19 cellular contexts compared by ENCODE assay signal in the genomic region with DNA sequence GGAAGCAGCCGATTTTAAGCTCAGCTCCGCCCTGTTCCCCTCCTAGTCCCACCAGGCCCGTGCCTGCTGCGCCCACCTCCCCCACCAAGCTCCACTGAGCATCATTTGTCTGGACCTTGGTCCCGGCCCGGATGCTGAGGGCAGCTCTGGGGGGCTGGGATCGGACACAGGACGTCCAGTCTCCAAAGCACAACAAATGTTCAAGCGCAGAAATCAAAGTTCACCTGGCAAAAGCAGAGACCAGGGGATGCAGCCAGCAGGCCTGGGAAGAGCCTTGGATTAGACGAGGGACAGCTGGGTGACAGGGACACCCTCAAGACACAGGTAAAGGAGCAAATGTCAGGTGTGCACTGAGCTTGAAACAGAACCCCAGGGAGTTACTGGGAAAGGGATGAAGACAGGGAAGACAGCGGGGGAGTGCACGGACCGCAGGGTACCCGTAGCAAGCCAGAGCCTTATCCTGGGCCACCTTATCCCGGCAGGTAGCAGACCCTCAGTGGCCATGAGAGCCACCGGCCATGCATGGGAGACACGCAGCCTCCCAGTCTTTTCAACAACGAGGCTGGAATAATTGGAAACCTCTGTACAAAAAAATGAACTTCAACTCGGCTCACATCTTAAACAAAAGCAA. TPM values are rescaled to one million over a fixed set of nuclear protein-coding genes. Genes with fewer than 3 reads are reported as not detected.
A peak's percentile ranks its signal among the peaks of the same experiment; 100 is the strongest.
DNase-seq lines count a peak whose midpoint lies in the region; ATAC-seq, FAIRE-seq and TF ChIP-seq lines count a peak whose summit lies in the region.
"Had no signal": no experiment of that assay in that cellular context is flagged by ENCODE, and none has a peak within 500 bp of the region (broad histone marks: within the 10 kb centered on the region; RNA-seq: fewer than 3 reads in every experiment).

No MANE protein-coding gene starts in this region.

- no peak overlapping the region for H3K4ac ChIP-seq in H1 (replicated peaks; ENCODE audit: insufficient read length, low read depth, low read length)

- 0 out of 2 replicates have a peak overlapping the region, but pooled peaks have one; percentile 46 for H2BK15ac ChIP-seq in H1 (ENCODE audit: low read length)

- no peak for TF ChIP-seq CTCF in right atrium auricular region (IDR thresholded peaks at IDR 0.05)
- TF ChIP-seq CTCF in H1 (IDR thresholded peaks at IDR 0.05; ENCODE audit: control extremely low read depth in 1 of 3, insufficient read depth in 1 of 3, low read depth in 1 of 3, low read length in 3 of 3): no peak
- TF ChIP-seq CTCF in right lobe of liver (IDR thresholded peaks at IDR 0.05): no peak

- TF ChIP-seq POLR2A in H1 (IDR thresholded peaks at IDR 0.05; ENCODE audit: control extremely low read depth in 1 of 2, low read depth in 2 of 2, low read length in 2 of 2) (no peak), right lobe of liver (IDR thresholded peaks at IDR 0.05) (no peak)

- H3K4me1 ChIP-seq in right atrium auricular region (peaks cover 0 to 10% of the 10 kb centered on the region in 2 donors), H1 (replicated peaks in 1 of 4; ENCODE audit: control insufficient read depth in 3 of 4, insufficient read depth in 4 of 4, low read length in 3 of 4) (peaks cover 0 to 2% (median 0%) of the 10 kb centered on the region in 4 experiments; a peak in 2 of 7 replicates), right lobe of liver (peaks cover 0 to 8% (median 0%) of the 10 kb centered on the region in 4 donors), aorta (ENCODE audit: control insufficient read depth in 1 of 2, insufficient read depth in 2 of 2, low read length in 2 of 2) (no peaks in the 10 kb centered on the region)

- TF ChIP-seq RAD21 in H1 (IDR thresholded peaks at IDR 0.05 in 1 of 2, conservative IDR thresholded peaks at IDR 0.05 in 1 of 2; ENCODE audit: low read depth in 2 of 2, low read length in 2 of 2): no peak

- H2BK12ac ChIP-seq in H1 (ENCODE audit: low read depth, low read length): no peak overlapping the region

- POLR2A ChIA-PET in H1 (lab: Charles Lee; ENCODE audit: partially characterized antibody): interaction anchor here (0.5 to 1.6 kb wide), 3 partner anchors 11 to 108 kb away, joined by 3 to 4 read pairs (median 3); no protein-coding TSS in a partner anchor

- H3K23me2 ChIP-seq in H1 (ENCODE audit: low read depth, low read length): peaks cover 6% of the 10 kb centered on the region; the same call in 1 of the 2 replicates

- H3K36me3 ChIP-seq in right atrium auricular region: no peaks in the 10 kb centered on the region
- H3K36me3 ChIP-seq in H1 (ENCODE audit: control insufficient read depth in 2 of 4, insufficient read depth in 4 of 4, low read length in 3 of 4): no peaks in the 10 kb centered on the region
- H3K36me3 ChIP-seq in right lobe of liver: no peaks in the 10 kb centered on the region
- no peaks in the 10 kb centered on the region for H3K36me3 ChIP-seq in aorta (ENCODE audit: control insufficient read depth in 1 of 2, insufficient read depth in 2 of 2, low read length in 1 of 2)

- 90% methylated on average over 17 of the region's 19 CpGs; no CpG with 5 or more reads in 1 of the 2 experiments for WGBS in H1 (ENCODE audit: extremely low coverage in 1 of 2, insufficient coverage in 1 of 2, insufficient read length in 1 of 2, insufficient replicate concordance in 2 of 2, low coverage in 1 of 2, low lambda C conversion rate in 2 of 2, missing lambda C conversion rate in 1 of 2), 2 experiments
- WGBS in right lobe of liver (ENCODE audit: insufficient coverage, low coverage, low lambda C conversion rate, missing lambda C conversion rate): 56% methylated on average over 13 of the region's 19 CpGs
- WGBS in aorta, 2 donors: 59 to 60% methylated on average over 19 of the region's 19 CpGs

- no peak for ATAC-seq in Right ventricle myocardium superior (ENCODE audit: poor library complexity)
- ATAC-seq in right lobe of liver: peak; percentile 43 to 79 (median 69)
- ATAC-seq in aorta (ENCODE audit: low FRiP score): no peak
- ATAC-seq in GM19328 (IDR thresholded peaks at IDR 0.05; ENCODE audit: unreplicated experiment): no peak
- ATAC-seq: HCT116 had no signal

- H4K91ac ChIP-seq in H1 (replicated peaks; ENCODE audit: insufficient read length, low read length): no peak overlapping the region

- TF ChIP-seq EP300 in H1 (IDR thresholded peaks at IDR 0.05; ENCODE audit: borderline replicate concordance in 1 of 2, low read depth in 2 of 2, low read length in 2 of 2): no peak

- peak; percentile 13 for DNase-seq in Right ventricle myocardium superior
- no peak for DNase-seq in right atrium auricular region (ENCODE audit: low spot score)
- no peak for DNase-seq in H1 (ENCODE audit: low read depth in 1 of 2, low spot score in 2 of 2)
- DNase-seq in right lobe of liver: peak in 2 of 3 donors; percentile 60 to 84
- DNase-seq in aorta: peak; percentile 21 to 49
- DNase-seq in NOMO-1 treated with DMSO at 0.1 percent for 48 hours (lab: John Stamatoyannopoulos, UW; ENCODE audit: unreplicated experiment): no peak
- DNase-seq: 8988T; AML-193; C1 segment of cervical spinal cord; Calu3; CD4-positive, alpha-beta T cell; DMS79 treated with DMSO at 0.1 percent for 48 hours; EL had no signal

- H2AFZ ChIP-seq in H1 (ENCODE audit: low read length): no peak overlapping the region

- H4K8ac ChIP-seq in H1 (ENCODE audit: extremely low read depth, insufficient read depth, low read length): no peak overlapping the region

- intact Hi-C loops in Right ventricle myocardium superior (cut with DNase I): loop anchor here (5.0 kb wide), 1 partner anchor 101 kb away; no protein-coding TSS in a partner anchor
- intact Hi-C loops in right lobe of liver (cut with DNase I): no loop called here
- intact Hi-C loops in aorta (cut with DNase I): loop anchor here in 1 of 2 donors (5.0 kb wide), 1 partner anchor 231 kb away; no protein-coding TSS in a partner anchor

- H3K23ac ChIP-seq in H1 (ENCODE audit: insufficient read length): no peak overlapping the region

- no peaks in the 10 kb centered on the region for H3K9me3 ChIP-seq in right atrium auricular region
- peaks cover 0 to 4% of the 10 kb centered on the region in 2 experiments; a peak in 1 of 4 replicates for H3K9me3 ChIP-seq in H1 (ENCODE audit: insufficient read depth in 2 of 2, low read depth in 1 of 2, low read length in 1 of 2)
- no peaks in the 10 kb centered on the region for H3K9me3 ChIP-seq in right lobe of liver
- no peaks in the 10 kb centered on the region for H3K9me3 ChIP-seq in aorta (ENCODE audit: control insufficient read depth, low read length)

- no peak overlapping the region for H3K18ac ChIP-seq in H1 (ENCODE audit: extremely low read depth, low read length)

- no peak for FAIRE-seq in H1 (lab: Jason Lieb, UNC)
- FAIRE-seq: G401.6, GM12891, H54 had no signal

- H4K5ac ChIP-seq in H1 (ENCODE audit: insufficient read length, low read depth, low read length): no peak overlapping the region

- no peak overlapping the region for H2BK120ac ChIP-seq in H1 (replicated peaks; ENCODE audit: low read depth, low read length)

- CTCF ChIA-PET in H1 (lab: Charles Lee; ENCODE audit: partially characterized antibody): interaction anchor here (1.3 to 9.3 kb wide), 7 partner anchors 9 to 102 kb away, joined by 3 to 145 read pairs (median 4); no protein-coding TSS in a partner anchor

- H3K14ac ChIP-seq in H1 (ENCODE audit: insufficient read length): no peak overlapping the region

- H3K27me3 ChIP-seq in right atrium auricular region (no peaks in the 10 kb centered on the region), H1 (replicated peaks in 1 of 4; ENCODE audit: control insufficient read depth in 3 of 4, extremely low read depth in 1 of 4, insufficient read depth in 3 of 4, low read length in 3 of 4) (no peaks in the 10 kb centered on the region), right lobe of liver (no peaks in the 10 kb centered on the region), aorta (ENCODE audit: control insufficient read depth in 1 of 2, insufficient read depth in 2 of 2, low read length in 1 of 2) (no peaks in the 10 kb centered on the region)

- no peak overlapping the region; the same call in 1 of the 2 replicates for H2BK5ac ChIP-seq in H1 (ENCODE audit: low read depth, low read length)

- no peaks in the 10 kb centered on the region for H3K79me2 ChIP-seq in H1 (ENCODE audit: control insufficient read depth in 1 of 2, insufficient read depth in 2 of 2, low read length in 2 of 2)

- no peak overlapping the region for H2AK5ac ChIP-seq in H1 (ENCODE audit: low read depth, low read length)

- no peaks in the 10 kb centered on the region for H3K79me1 ChIP-seq in H1 (ENCODE audit: low read depth, low read length)

- no peak overlapping the region for H3K56ac ChIP-seq in H1 (replicated peaks; ENCODE audit: insufficient read length, low read depth, low read length)

- no peak overlapping the region for H3K4me3 ChIP-seq in right atrium auricular region
- H3K4me3 ChIP-seq in H1 (ENCODE audit: extremely low read depth in 1 of 4, insufficient read depth in 2 of 4, low read depth in 3 of 4, low read length in 4 of 4): no peak overlapping the region
- H3K4me3 ChIP-seq in right lobe of liver: no peak overlapping the region
- H3K4me3 ChIP-seq in aorta (ENCODE audit: low read length in 2 of 2): no peak overlapping the region

- H4K20me1 ChIP-seq in H1 (replicated peaks in 1 of 2; ENCODE audit: control insufficient read depth in 1 of 2, insufficient read depth in 2 of 2, low read length in 2 of 2): peaks cover 0 to 2% of the 10 kb centered on the region in 2 experiments

- no peak overlapping the region for H3K27ac ChIP-seq in right atrium auricular region
- H3K27ac ChIP-seq in H1 (ENCODE audit: low read depth, low read length): no peak overlapping the region
- peak overlapping the region in 1 of 3 donors; percentile 13 for H3K27ac ChIP-seq in right lobe of liver
- H3K27ac ChIP-seq in aorta (ENCODE audit: low read depth in 1 of 2, low read length in 2 of 2): no peak overlapping the region
- H3K27ac ChIP-seq: HL-60 had no signal

- no peak overlapping the region; a peak in 1 of 7 replicates for H3K9ac ChIP-seq in H1 (replicated peaks in 1 of 4; ENCODE audit: extremely low read depth in 1 of 4, low read depth in 3 of 4, low read length in 3 of 4)

- H2BK20ac ChIP-seq in H1 (ENCODE audit: low read length): no peak overlapping the region

- H3K4me2 ChIP-seq in H1 (ENCODE audit: insufficient read depth in 1 of 2, low read depth in 2 of 2, low read length in 2 of 2): no peak overlapping the region

RNA-seq across cellular contexts. Expression of a gene that starts 22.2 kb away (rescaled TPM):
- total RNA-seq in Right ventricle myocardium superior: 2.1 TPM
- total RNA-seq in right atrium auricular region: 1 to 10 TPM in 1 of 2 donors, under 1 TPM in 1; 0.51 to 1.8 TPM
- 14.6 and 15.0 TPM in 2 replicates for total RNA-seq in H1 (2021; fragmentation: NEBNext Ultra II Directional; extraction: Animal tissue kit (Norgen Biotek cat#: 25700))
- 30.2 and 46.3 TPM in 2 replicates for polyA plus RNA-seq in H1 (2011; rRNA removed)
- polyA plus RNA-seq in H1 (2011; cell fraction: cytosol; rRNA removed): 20.9 TPM
- polyA plus RNA-seq in H1 (2011; cell fraction: nucleus; rRNA removed): 36.1 TPM
- 8.4 to 15.3 TPM (median 14.6 TPM) in 4 replicates for polyA plus RNA-seq in H1 (2012, experiment 1 of 2)
- polyA plus RNA-seq in H1 (2012, experiment 2 of 2): 15.3 TPM
- 21.5 TPM for polyA plus RNA-seq in H1 (2013, experiment 1 of 2)
- polyA plus RNA-seq in H1 (2013, experiment 2 of 2): 22.3 TPM
- 5.1 and 6.6 TPM in 2 replicates for polyA minus RNA-seq in H1 (2011; rRNA and poly(A)+ RNA removed)
- 6.2 TPM for polyA minus RNA-seq in H1 (2011; cell fraction: cytosol; rRNA and poly(A)+ RNA removed)
- 11.6 TPM for polyA minus RNA-seq in H1 (2011; cell fraction: nucleus; rRNA and poly(A)+ RNA removed)
- total RNA-seq in right lobe of liver: 10 to 100 TPM in 1 of 6 experiments, 1 to 10 TPM in 5; 2.3 to 13.2 (median 6.0) TPM
- not detected for total RNA-seq in aorta
- under 1 TPM in 1 of 2 donors, not detected in 1; 0.13 TPM for polyA plus RNA-seq in aorta

RNA-seq across cellular contexts. Expression of a gene that starts 26.3 kb away (rescaled TPM):
- total RNA-seq in Right ventricle myocardium superior (not detected), right atrium auricular region (not detected), right lobe of liver (1 to 10 TPM in 1 of 6 experiments, under 1 TPM in 3, not detected in 2; 0.44 to 1.4 (median 0.58) TPM), aorta (1 to 10 TPM in 1 of 2 donors, not detected in 1; 1.1 TPM)
- total RNA-seq in H1 (2021; fragmentation: NEBNext Ultra II Directional; extraction: Animal tissue kit (Norgen Biotek cat#: 25700)): 0.92 and 1.3 TPM in 2 replicates
- polyA plus RNA-seq in H1 (2011; rRNA removed) (0.54 and 0.96 TPM in 2 replicates), aorta (1 to 10 TPM in 1 of 2 donors, not detected in 1; 4.5 TPM)
- 1.4 TPM for polyA plus RNA-seq in H1 (2011; cell fraction: cytosol; rRNA removed)
- 4.8 TPM for polyA plus RNA-seq in H1 (2011; cell fraction: nucleus; rRNA removed)
- 1.3 to 1.9 TPM (median 1.7 TPM) in 4 replicates for polyA plus RNA-seq in H1 (2012, experiment 1 of 2)
- polyA plus RNA-seq in H1 (2012, experiment 2 of 2): 0.84 TPM
- 0.65 TPM for polyA plus RNA-seq in H1 (2013, experiment 1 of 2)
- polyA plus RNA-seq in H1 (2013, experiment 2 of 2): 0.63 TPM
- 0.09 and 0.15 TPM in 2 replicates for polyA minus RNA-seq in H1 (2011; rRNA and poly(A)+ RNA removed)
- not detected for polyA minus RNA-seq in H1 (2011; cell fraction: cytosol; rRNA and poly(A)+ RNA removed)
- 1.5 TPM for polyA minus RNA-seq in H1 (2011; cell fraction: nucleus; rRNA and poly(A)+ RNA removed)

RNA-seq across cellular contexts. Expression of a gene that starts 50.4 kb away (rescaled TPM):
- total RNA-seq in Right ventricle myocardium superior: 154 TPM
- total RNA-seq in right atrium auricular region: 10 to 100 TPM; 69.9 to 91.6 TPM
- total RNA-seq in H1 (2021; fragmentation: NEBNext Ultra II Directional; extraction: Animal tissue kit (Norgen Biotek cat#: 25700)): 382 and 394 TPM in 2 replicates
- 343 and 372 TPM in 2 replicates for polyA plus RNA-seq in H1 (2011; rRNA removed)
- 391 TPM for polyA plus RNA-seq in H1 (2011; cell fraction: cytosol; rRNA removed)
- 286 TPM for polyA plus RNA-seq in H1 (2011; cell fraction: nucleus; rRNA removed)
- 256 to 341 TPM (median 318 TPM) in 4 replicates for polyA plus RNA-seq in H1 (2012, experiment 1 of 2)
- 110 TPM for polyA plus RNA-seq in H1 (2012, experiment 2 of 2)
- polyA plus RNA-seq in H1 (2013, experiment 1 of 2): 180 TPM
- polyA plus RNA-seq in H1 (2013, experiment 2 of 2): 186 TPM
- polyA minus RNA-seq in H1 (2011; rRNA and poly(A)+ RNA removed): 482 and 536 TPM in 2 replicates
- polyA minus RNA-seq in H1 (2011; cell fraction: cytosol; rRNA and poly(A)+ RNA removed): 250 TPM
- polyA minus RNA-seq in H1 (2011; cell fraction: nucleus; rRNA and poly(A)+ RNA removed): 104 TPM
- 100 to 1,000 TPM in 4 of 6 experiments, 10 to 100 TPM in 2; 85.9 to 147 (median 104) TPM for total RNA-seq in right lobe of liver
- 100 to 1,000 TPM; 299 to 312 TPM for total RNA-seq in aorta
- polyA plus RNA-seq in aorta: 100 to 1,000 TPM; 142 to 197 TPM

Comparison
In these comparisons a context has a peak if more than half of its experiments do, and no peak if none do; other contexts are left out.
1. DNase-seq: peak in Right ventricle myocardium superior (single experiment), right lobe of liver (2 of 3) and aorta (2 of 2); none in right atrium auricular region (single experiment), H1 (0 of 2) and NOMO-1 treated with DMSO at 0.1 percent for 48 hours (single experiment).
2. ATAC-seq: peak in right lobe of liver (4 of 4); none in Right ventricle myocardium superior (single experiment), aorta (single experiment) and GM19328 (single experiment).